ENCODE assay signal across 8 cellular contexts in the genomic region with DNA sequence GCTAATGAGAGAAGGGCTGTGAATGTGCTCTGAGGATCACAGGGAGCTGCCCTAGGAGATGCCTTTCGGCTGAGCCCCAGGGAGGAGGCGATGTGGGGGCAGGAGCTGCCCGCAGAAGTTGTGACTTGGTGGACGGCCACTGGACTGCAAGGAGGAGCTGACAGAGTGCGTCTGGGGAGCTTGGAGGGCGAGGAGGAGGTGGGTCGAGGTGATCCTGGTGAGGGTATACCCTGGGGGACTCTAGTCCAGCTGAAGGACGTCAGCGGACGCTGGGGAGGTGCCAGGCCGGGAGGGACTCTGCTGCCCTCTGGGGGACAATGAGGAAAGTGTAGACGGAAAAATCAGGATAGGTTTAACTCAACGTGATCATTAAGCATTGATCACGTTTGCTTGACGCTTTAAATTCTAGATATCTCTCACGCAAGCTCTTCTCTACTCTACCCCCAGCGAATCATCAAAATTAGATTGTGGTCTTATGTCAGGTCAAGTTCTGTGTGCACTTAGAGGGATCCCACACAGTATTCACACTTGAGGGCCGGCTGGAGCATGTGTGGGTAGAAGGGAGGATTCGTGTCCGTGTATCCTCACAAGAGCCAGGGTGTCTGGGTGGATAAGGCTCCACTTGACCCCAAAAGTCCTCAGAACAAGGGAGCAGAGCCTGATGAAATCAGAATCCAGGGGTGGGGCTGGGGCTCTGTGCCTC. TPM values are rescaled to one million over a fixed set of nuclear protein-coding genes. Genes with fewer than 3 reads are reported as not detected.
A peak's percentile ranks its signal among the peaks of the same experiment; 100 is the strongest.
DNase-seq lines count a peak whose midpoint lies in the region; ATAC-seq and TF ChIP-seq lines count a peak whose summit lies in the region.

No MANE protein-coding gene starts in this region.

- H3K27me3 ChIP-seq in BJ (ENCODE audit: control insufficient read depth, insufficient read depth, low read length) (no peaks in the 10 kb centered on the region), RWPE2 (ENCODE audit: insufficient read depth, poor library complexity, severe bottlenecking) (no peaks in the 10 kb centered on the region)

- no peak overlapping the region for H3K4me3 ChIP-seq in BJ (ENCODE audit: low read depth, low read length)
- no peak overlapping the region for H3K4me3 ChIP-seq in RWPE2 (ENCODE audit: severe bottlenecking)
- no peak overlapping the region for H3K4me3 ChIP-seq in fibroblast of mammary gland (ENCODE audit: control insufficient read depth, low read depth, low read length)

- H3K4me1 ChIP-seq in RWPE2 (ENCODE audit: insufficient read depth, poor library complexity, severe bottlenecking), result no peaks in the 10 kb centered on the region

- ATAC-seq in RWPE2 (ENCODE audit: low read depth) (no peak), GM18511 (IDR thresholded peaks at IDR 0.05; ENCODE audit: unreplicated experiment) (no peak), GM18505 (IDR thresholded peaks at IDR 0.05; ENCODE audit: unreplicated experiment) (no peak), HG03439 (IDR thresholded peaks at IDR 0.05; ENCODE audit: unreplicated experiment) (no peak)

- CTCF ChIA-PET in BJ (lab: Yijun Ruan, JAX), result interaction anchor here (0.6 to 1.3 kb wide), 4 partner anchors 17 to 55 kb away, joined by 3 to 4 read pairs (median 3); no protein-coding TSS in a partner anchor

- peaks cover 3% of the 10 kb centered on the region for H3K9me3 ChIP-seq in RWPE2 (ENCODE audit: severe bottlenecking)

- POLR2A ChIA-PET in BJ (lab: Charles Lee), result no interaction called here

- TF ChIP-seq CTCF in BJ (IDR thresholded peaks at IDR 0.05; ENCODE audit: insufficient read depth, low read depth, low read length) (peak; percentile 70), GM12874 (IDR thresholded peaks at IDR 0.05; ENCODE audit: insufficient read depth, low read depth, low read length) (peak; percentile 71), RWPE2 (IDR thresholded peaks at IDR 0.05; ENCODE audit: poor library complexity, severe bottlenecking) (peak; percentile 61), fibroblast of mammary gland (conservative IDR thresholded peaks at IDR 0.05; ENCODE audit: control insufficient read depth, insufficient read depth, low read depth, low read length) (peak; percentile 56)

- H3K36me3 ChIP-seq in BJ (ENCODE audit: control insufficient read depth, insufficient read depth, low read length), result no peaks in the 10 kb centered on the region
- no peaks in the 10 kb centered on the region for H3K36me3 ChIP-seq in RWPE2 (ENCODE audit: low read depth)

- TF ChIP-seq POLR2A in GM18505 (IDR thresholded peaks at IDR 0.05; ENCODE audit: borderline replicate concordance, extremely low read depth, insufficient read depth, insufficient read length), result no peak

- no peak overlapping the region for H3K27ac ChIP-seq in RWPE2 (ENCODE audit: poor library complexity, severe bottlenecking)

- DNase-seq in BJ (ENCODE audit: low read depth), result no peak
- no peak for DNase-seq in RWPE2 (ENCODE audit: low spot score)
- peak; percentile 7 for DNase-seq in fibroblast of mammary gland (ENCODE audit: low read depth)
- DNase-seq in ureter (ENCODE audit: low spot score), result peak; percentile 37

RNA-seq across cellular contexts. Expression of gene CEACAM7, which starts 3.3 kb away (rescaled TPM):
- not detected in 2 replicates for polyA plus RNA-seq in BJ (2011; rRNA removed)
- polyA minus RNA-seq in BJ (2011; rRNA and poly(A)+ RNA removed), result not detected in 2 replicates
- total RNA-seq in ureter, result 0.36 TPM

RNA-seq across cellular contexts. Expression of gene CEACAM5, which starts 17.0 kb away (rescaled TPM):
- polyA plus RNA-seq in BJ (2011; rRNA removed), result not detected in 2 replicates
- not detected in 2 replicates for polyA minus RNA-seq in BJ (2011; rRNA and poly(A)+ RNA removed)
- 0.36 TPM for total RNA-seq in ureter

Comparison
In these comparisons a context has a peak if more than half of its experiments do, and no peak if none do; other contexts are left out.
1. DNase-seq: peak in fibroblast of mammary gland (single experiment) and ureter (single experiment); none in BJ (single experiment) and RWPE2 (single experiment).
2. Peak in every context shown above with its lines, with median percentiles within 50 percentile points of each other: CTCF ChIP-seq.